1 cellular context compared by ENCODE assay signal in genomic region chr22:43293259-43293658, GRCh38.
TF ChIP-seq lines count a peak whose summit lies in the region.

No MANE protein-coding gene starts in this region.

TF ChIP-seq in K562, 482 proteins besides CTCF, POLR2A, EP300 and RAD21 (continued from another document and continues in another):
- TF ChIP-seq ATF3 (IDR thresholded peaks at IDR 0.05) (no peak), ATF3 (CRISPR knock-in tag; conservative IDR thresholded peaks at IDR 0.05) (no peak), ZBTB2 (IDR thresholded peaks at IDR 0.05) (no peak), VEZF1 (CRISPR knock-in tag; IDR thresholded peaks at IDR 0.05) (no peak), ZNF143 (CRISPR knock-in tag; IDR thresholded peaks at IDR 0.05) (no peak), ZNF174 (CRISPR knock-in tag; IDR thresholded peaks at IDR 0.05) (no peak), ZNF583 (CRISPR knock-in tag; IDR thresholded peaks at IDR 0.05) (0 out of 2 replicates have a peak, but pooled peaks have one; percentile 15), ZNF695 (CRISPR knock-in tag; IDR thresholded peaks at IDR 0.05) (no peak), CBX2 (IDR thresholded peaks at IDR 0.05; ENCODE audit: insufficient read depth, low read length, poor library complexity, severe bottlenecking) (no peak), ATF2 (CRISPR knock-in tag; IDR thresholded peaks at IDR 0.05) (no peak), ZNF184 (CRISPR knock-in tag; IDR thresholded peaks at IDR 0.05) (no peak), SAFB2 (IDR thresholded peaks at IDR 0.05; ENCODE audit: borderline replicate concordance, low read depth, low read length, severe bottlenecking) (no peak), MTA1 (IDR thresholded peaks at IDR 0.05; ENCODE audit: borderline replicate concordance) (no peak), PATZ1 (CRISPR knock-in tag; IDR thresholded peaks at IDR 0.05; ENCODE audit: borderline replicate concordance) (no peak), RB1 (IDR thresholded peaks at IDR 0.05; ENCODE audit: low read depth) (no peak), ZFX (CRISPR knock-in tag; IDR thresholded peaks at IDR 0.05) (no peak), CREM (IDR thresholded peaks at IDR 0.05; ENCODE audit: low read depth) (no peak), ZBTB33 (CRISPR knock-in tag; IDR thresholded peaks at IDR 0.05) (peak; percentile 87), MEF2D (tag; conservative IDR thresholded peaks at IDR 0.05; ENCODE audit: low read depth) (peak; percentile 63; the same call in 1 of the 2 replicates), MGA (IDR thresholded peaks at IDR 0.05) (peak; percentile 91), ILK (tag; IDR thresholded peaks at IDR 0.05; ENCODE audit: borderline replicate concordance, low read depth) (no peak), SMARCE1 (IDR thresholded peaks at IDR 0.05) (no peak), EHMT2 (IDR thresholded peaks at IDR 0.05) (no peak), AFF1 (IDR thresholded peaks at IDR 0.05; ENCODE audit: low read depth in 1 of 2, partially characterized antibody in 2 of 2) (no peak), NR4A1 (CRISPR knock-in tag; IDR thresholded peaks at IDR 0.05) (no peak), NR4A1 (tag; IDR thresholded peaks at IDR 0.05) (peak; percentile 67), DLX4 (CRISPR knock-in tag; IDR thresholded peaks at IDR 0.05) (no peak)
